13 cellular contexts compared by ENCODE assay signal in the genomic region with DNA sequence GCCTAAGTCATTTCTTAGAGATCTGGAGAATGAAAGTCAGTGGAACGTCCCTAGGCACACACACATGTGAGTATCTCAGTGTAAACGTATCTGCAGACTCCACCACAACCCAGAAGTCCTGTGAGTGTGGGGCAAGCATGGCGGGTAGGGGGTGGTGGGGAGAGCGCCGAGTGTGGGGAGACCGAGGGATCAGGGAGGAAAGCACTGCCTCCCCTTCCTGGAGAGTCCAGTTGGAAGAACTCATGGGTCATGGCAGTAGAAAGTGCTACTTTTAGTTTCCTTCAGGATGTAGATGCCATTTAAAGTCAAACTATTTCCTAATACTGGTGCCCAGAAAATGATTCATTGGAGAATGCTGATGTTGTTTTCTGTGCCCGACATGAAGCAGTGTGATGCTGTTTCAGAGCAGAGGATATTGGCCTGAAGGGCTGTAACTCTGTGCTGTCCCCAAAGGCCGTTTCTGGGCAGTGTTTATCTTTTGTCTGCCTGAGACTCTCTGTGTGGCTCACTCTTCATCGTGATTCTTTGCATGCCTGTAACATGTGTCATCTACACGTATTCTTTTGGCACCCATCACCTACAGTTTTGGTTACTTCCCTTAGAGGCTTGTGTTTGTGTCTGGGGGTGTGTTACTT. TPM values are rescaled to one million over a fixed set of nuclear protein-coding genes. Genes with fewer than 3 reads are reported as not detected.
DNase-seq lines count a peak whose midpoint lies in the region; FAIRE-seq and TF ChIP-seq lines count a peak whose summit lies in the region.
"Had no signal": no experiment of that assay in that cellular context is flagged by ENCODE, and none has a peak within 500 bp of the region (broad histone marks: within the 10 kb centered on the region; RNA-seq: fewer than 3 reads in every experiment).

No MANE protein-coding gene starts in this region.

- peak; percentile 97 for FAIRE-seq in bronchial epithelial cell (lab: Jason Lieb, UNC)

- peak overlapping the region; percentile 96 for H3K27ac ChIP-seq in ACC112 (ENCODE audit: low read depth, low read length)
- H3K27ac ChIP-seq: BLaER1 treated with 17β-estradiol and CSF1 and Interleukin-3, amounts not matched to agents 10 nM and 100 nM had no signal

- peaks cover 40% of the 10 kb centered on the region for H3K4me1 ChIP-seq in ACC112 (ENCODE audit: control insufficient read depth, insufficient read depth, low read length, unreplicated experiment)

- H3K27ac Mint-ChIP-seq in CD14-positive monocyte = peak overlapping the region in 1 of 7 donors; percentile 6

- peaks cover 4% of the 10 kb centered on the region for H3K4me1 Mint-ChIP-seq in CD14-positive monocyte

- H3K27me3 Mint-ChIP-seq in CD14-positive monocyte (ENCODE audit: low read depth in 3 of 3) = peaks cover 2 to 9% (median 4%) of the 10 kb centered on the region in 3 donors

- no peaks in the 10 kb centered on the region for H3K79me2 ChIP-seq in ACC112 (ENCODE audit: control insufficient read depth, insufficient read depth, low read length, unreplicated experiment)

- no peaks in the 10 kb centered on the region for H3K36me3 ChIP-seq in ACC112 (ENCODE audit: insufficient read depth, low read length)
- no peaks in the 10 kb centered on the region for H3K36me3 ChIP-seq in bronchial epithelial cell (ENCODE audit: control insufficient read depth, insufficient read depth, low read length)
- H3K36me3 ChIP-seq: BLaER1 treated with 17β-estradiol and CSF1 and Interleukin-3, amounts not matched to agents 10 nM and 100 nM had no signal

- no peak overlapping the region for H3K4me3 Mint-ChIP-seq in CD14-positive monocyte

- H3K36me3 Mint-ChIP-seq in CD14-positive monocyte = no peaks in the 10 kb centered on the region

- no peaks in the 10 kb centered on the region for H3K27me3 ChIP-seq in ACC112 (ENCODE audit: insufficient read depth, low read length)
- no peaks in the 10 kb centered on the region for H3K27me3 ChIP-seq in bronchial epithelial cell (ENCODE audit: control insufficient read depth, insufficient read depth, low read length)
- H3K27me3 ChIP-seq: BLaER1 treated with 17β-estradiol and CSF1 and Interleukin-3, amounts not matched to agents 10 nM and 100 nM had no signal

- H3K4me3 ChIP-seq in ACC112 (ENCODE audit: low read depth, low read length) (peak overlapping the region; percentile 37), bronchial epithelial cell (ENCODE audit: low read depth, low read length) (no peak overlapping the region)
- H3K4me3 ChIP-seq: BLaER1 treated with 17β-estradiol and CSF1 and Interleukin-3, amounts not matched to agents 10 nM and 100 nM; lung had no signal

- DNase-seq in HT1080 (ENCODE audit: low read depth) (peak; percentile 90), bronchial epithelial cell (ENCODE audit: low read depth) (peak; percentile 92), kidney tubule cell (ENCODE audit: low spot score) (peak; percentile 99), NCI-H524 (lab: John Stamatoyannopoulos, UW) (no peak), CD14-positive monocyte (ENCODE audit: low spot score) (no peak), HuH-7.5 (ENCODE audit: low spot score) (no peak), hypothalamus (lab: John Stamatoyannopoulos, UW) (no peak)
- DNase-seq: activated T-cell treated with anti-CD3 and anti-CD28 coated beads, Interleukin-2, amount 50 U/mL, for 48 hours; NCI-H748 treated with DMSO at 0.1 percent for 48 hours; stimulated activated CD4-positive, alpha-beta T cell treated with anti-CD3 and anti-CD28 coated beads, Interleukin-12 subunit alpha, Interleukin-12 subunit beta, amount 100 ng/mL, for 4 hours had no signal

- H3K9me3 Mint-ChIP-seq in CD14-positive monocyte = peaks cover 0 to 5% (median 0%) of the 10 kb centered on the region in 7 donors

- H2AFZ ChIP-seq in ACC112 (ENCODE audit: low read length, unreplicated experiment) = peak overlapping the region; percentile 81

- intact Hi-C loops in CD14-positive monocyte (cut with micrococcal nuclease) = loop anchor here in 1 of 2 donors (5.0 kb wide), 1 partner anchor 462 kb away; no protein-coding TSS in a partner anchor

- TF ChIP-seq CTCF in bronchial epithelial cell (IDR thresholded peaks at IDR 0.05; ENCODE audit: insufficient read depth, low read length, severe bottlenecking) (peak; percentile 1), CD14-positive monocyte (IDR thresholded peaks at IDR 0.05) (no peak)

RNA-seq across cellular contexts. Expression of gene TSPAN2, which starts 45.7 kb away (rescaled TPM):
- 0.59 and 1.1 TPM in 2 replicates for total RNA-seq in HT1080 (2014; rRNA removed; shearing (Covaris generic))
- polyA plus RNA-seq in HT1080 (2015; cell fraction: cytosol; rRNA removed) = 0.50 and 0.51 TPM in 2 replicates
- 0.33 and 1.1 TPM in 2 replicates for polyA plus RNA-seq in HT1080 (2015; cell fraction: nucleus; rRNA removed)
- total RNA-seq in bronchial epithelial cell = 0.13 and 0.26 TPM in 2 replicates
- 10 to 100 TPM; 16.7 to 20.6 TPM for polyA plus RNA-seq in CD14-positive monocyte

Comparison
In these comparisons a context has a peak if more than half of its experiments do, and no peak if none do; other contexts are left out.
1. DNase-seq: peak in HT1080 (single experiment), bronchial epithelial cell (single experiment) and kidney tubule cell (single experiment); none in NCI-H524 (0 of 2), CD14-positive monocyte (single experiment), HuH-7.5 (single experiment) and hypothalamus (0 of 51).